ENCODE assay signal across 8 cellular contexts in the genomic region with DNA sequence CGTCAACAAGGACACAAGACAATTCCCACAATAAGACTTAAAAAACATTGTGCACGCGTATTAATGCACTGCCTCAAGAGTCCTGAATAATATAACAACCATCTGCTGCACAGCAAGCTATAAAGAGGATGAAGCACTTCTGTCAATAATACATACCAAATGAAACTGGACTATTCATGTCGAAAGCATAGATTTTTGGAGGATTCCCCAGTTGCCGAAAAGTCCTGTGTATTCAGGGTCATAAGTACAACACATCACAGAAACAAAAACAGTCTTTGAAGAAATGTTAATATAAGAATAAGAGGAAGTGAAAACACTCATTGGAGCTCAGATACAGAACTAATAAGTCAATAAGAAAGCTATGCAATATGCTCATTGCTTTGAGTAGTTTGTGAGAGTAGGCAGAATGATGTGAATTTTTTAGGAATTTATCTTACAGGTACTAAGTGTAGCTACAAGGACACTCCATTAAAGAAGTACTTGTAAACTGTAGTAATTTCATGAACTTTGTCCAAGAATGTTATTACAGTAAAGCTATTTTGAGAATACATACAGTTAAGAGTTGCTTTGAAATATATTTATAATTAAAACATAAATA. TPM values are rescaled to one million over a fixed set of nuclear protein-coding genes. Genes with fewer than 3 reads are reported as not detected.
DNase-seq lines count a peak whose midpoint lies in the region; ATAC-seq, FAIRE-seq and TF ChIP-seq lines count a peak whose summit lies in the region.

No MANE protein-coding gene starts in this region.

- no peak; the same call in 1 of the 2 replicates for TF ChIP-seq POLR2A in GM12891 (IDR thresholded peaks at IDR 0.05; ENCODE audit: low read depth, low read length)

- H3K4me3 ChIP-seq in coronary artery: peak overlapping the region; percentile 15

- FAIRE-seq in GM12891 (lab: Jason Lieb, UNC): peak; percentile 94

- DNase-seq in GM12891 (ENCODE audit: insufficient read length, low spot score) (no peak), coronary artery (ENCODE audit: low spot score) (no peak), anterior cingulate cortex (lab: John Stamatoyannopoulos, UW) (no peak), NCI-H774 (lab: John Stamatoyannopoulos, UW) (no peak), AG20443 (ENCODE audit: low spot score) (no peak), amygdala (lab: John Stamatoyannopoulos, UW) (no peak)

- peak; percentile 88 for ATAC-seq in GM21360 (IDR thresholded peaks at IDR 0.05; ENCODE audit: unreplicated experiment)
- peak; percentile 90 for ATAC-seq in HG03520 (IDR thresholded peaks at IDR 0.05; ENCODE audit: unreplicated experiment)

- H3K27ac ChIP-seq in coronary artery: peak overlapping the region in 1 of 2 donors; percentile 12

- no peak for TF ChIP-seq CTCF in coronary artery (IDR thresholded peaks at IDR 0.05)

TF ChIP-seq in GM12891, 5 proteins besides CTCF, POLR2A, EP300 and RAD21:
- TF ChIP-seq TAF1 (IDR thresholded peaks at IDR 0.05; ENCODE audit: low read depth, low read length) (peak; percentile 62; the same call in 1 of the 2 replicates), SPI1 (IDR thresholded peaks at IDR 0.05; ENCODE audit: low read depth, low read length) (peak; percentile 96), PAX5 (IDR thresholded peaks at IDR 0.05; ENCODE audit: insufficient read depth, low read length, severe bottlenecking) (no peak), POU2F2 (IDR thresholded peaks at IDR 0.05; ENCODE audit: low read depth, low read length) (no peak), POLR2AphosphoS5 (IDR thresholded peaks at IDR 0.05; ENCODE audit: low read depth, low read length) (no peak)

RNA-seq across cellular contexts. Expression of a gene that starts 31.6 kb away (rescaled TPM):
- 27.6 TPM for polyA plus RNA-seq in GM12891 (2012; ENCODE audit: low read depth, missing spikeins)
